In the genomic region with DNA sequence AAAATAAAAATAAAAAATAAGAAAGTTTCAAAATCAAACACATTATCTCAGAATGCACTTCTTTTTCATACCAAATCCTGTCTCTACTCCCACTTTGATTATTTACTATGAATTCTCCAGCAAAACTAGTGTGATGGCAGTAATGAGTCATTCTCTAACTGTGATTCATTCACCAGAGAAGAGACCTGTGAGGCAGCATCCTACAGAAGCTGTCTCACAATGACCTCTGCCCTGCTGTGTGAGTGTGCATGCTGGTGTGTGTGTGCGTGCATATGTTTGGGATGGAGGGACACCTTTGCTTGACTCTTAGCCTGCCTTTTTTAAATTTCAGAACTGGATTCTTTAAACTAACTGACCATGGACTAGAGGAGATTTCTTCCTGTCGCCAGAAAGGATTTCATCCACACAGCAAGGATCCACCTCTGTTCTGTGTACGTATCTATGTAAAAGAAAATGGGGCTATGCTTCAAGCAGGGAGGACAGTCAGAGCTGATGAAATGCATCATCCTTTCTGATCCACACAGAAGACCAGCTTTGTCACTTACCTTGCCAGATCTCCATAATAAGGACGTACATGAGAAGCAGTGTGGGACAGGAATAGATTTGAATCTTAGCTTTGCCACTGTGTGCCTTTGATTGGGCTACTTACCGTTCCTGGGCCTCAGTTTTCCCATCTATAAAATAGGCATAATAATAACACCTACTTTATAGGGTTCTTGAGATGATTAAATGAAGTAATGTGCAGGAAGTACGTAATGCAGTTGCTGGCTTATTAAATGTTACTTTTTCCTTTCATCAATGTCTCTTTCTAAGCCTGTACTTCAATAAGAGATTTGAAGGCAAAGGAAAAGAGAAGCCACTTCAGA, we compare ENCODE assay signal across 9 cellular contexts. TPM values are rescaled to one million over a fixed set of nuclear protein-coding genes. Genes with fewer than 3 reads are reported as not detected.
DNase-seq lines count a peak whose midpoint lies in the region; ATAC-seq, FAIRE-seq and TF ChIP-seq lines count a peak whose summit lies in the region.
"Had no signal": no experiment of that assay in that cellular context is flagged by ENCODE, and none has a peak within 500 bp of the region (broad histone marks: within the 10 kb centered on the region; RNA-seq: fewer than 3 reads in every experiment).

No MANE protein-coding gene starts in this region.

- no peak overlapping the region for H3K27ac Mint-ChIP-seq in osteocyte (ENCODE audit: unreplicated experiment)

- H3K4me2 ChIP-seq in SK-N-SH, result no peak overlapping the region

- H3F3A ChIP-seq in SK-N-SH (replicated peaks; ENCODE audit: insufficient read depth), result peaks cover 10% of the 10 kb centered on the region

- H3K4me1 Mint-ChIP-seq in osteocyte (ENCODE audit: unreplicated experiment), result peaks cover 6% of the 10 kb centered on the region
- H3K4me1 Mint-ChIP-seq: brain had no signal

- no peak for TF ChIP-seq POLR2A in heart left ventricle (IDR thresholded peaks at IDR 0.05)

- H3K27ac ChIP-seq in SK-N-SH (ENCODE audit: low read depth in 2 of 2, low read length in 1 of 2) (no peak overlapping the region), heart left ventricle (no peak overlapping the region)

- no peak overlapping the region for H3K4me3 Mint-ChIP-seq in osteocyte (ENCODE audit: unreplicated experiment)
- H3K4me3 Mint-ChIP-seq: brain had no signal

- intact Hi-C loops in heart left ventricle (cut with DNase I), result no loop called here
- intact Hi-C loops in Right ventricle myocardium inferior (cut with DNase I), result no loop called here

- H3K4me1 ChIP-seq in SK-N-SH (ENCODE audit: control insufficient read depth in 1 of 2, insufficient read depth in 2 of 2, low read depth in 1 of 2, low read length in 1 of 2) (peaks cover 0 to 4% of the 10 kb centered on the region in 2 experiments; a peak in 2 of 4 replicates), heart left ventricle (no peaks in the 10 kb centered on the region)

- 0 out of 2 replicates have a peak, but pooled peaks cover 4% of the 10 kb centered on the region for H4K20me1 ChIP-seq in SK-N-SH (ENCODE audit: insufficient read depth)

- H3K27me3 ChIP-seq in SK-N-SH (ENCODE audit: insufficient read depth) (no peaks in the 10 kb centered on the region), heart left ventricle (no peaks in the 10 kb centered on the region)

- POLR2A ChIA-PET in SK-N-SH (lab: Yijun Ruan, JAX), result no interaction called here

- no peaks in the 10 kb centered on the region for H3K27me3 Mint-ChIP-seq in osteocyte (ENCODE audit: unreplicated experiment)
- H3K27me3 Mint-ChIP-seq: brain had no signal

- H3K36me3 Mint-ChIP-seq in osteocyte (ENCODE audit: unreplicated experiment), result peaks cover 66% of the 10 kb centered on the region

- no peak overlapping the region for H2AFZ ChIP-seq in SK-N-SH (ENCODE audit: low read depth)

- no peak for ATAC-seq in heart left ventricle
- ATAC-seq in Right ventricle myocardium inferior, result no peak

- no peak overlapping the region for H3K9ac ChIP-seq in SK-N-SH

- TF ChIP-seq RAD21 in SK-N-SH (IDR thresholded peaks at IDR 0.05; ENCODE audit: low read length), result no peak

- no peaks in the 10 kb centered on the region for H3K9me3 ChIP-seq in SK-N-SH
- H3K9me3 ChIP-seq in heart left ventricle, result no peaks in the 10 kb centered on the region

- H3K9me3 Mint-ChIP-seq in osteocyte (ENCODE audit: unreplicated experiment), result no peaks in the 10 kb centered on the region
- H3K9me3 Mint-ChIP-seq: brain had no signal

- peak; percentile 18 for FAIRE-seq in GM19239 (lab: Jason Lieb, UNC)

- H3K4me3 ChIP-seq in SK-N-SH (ENCODE audit: low read depth in 2 of 2, low read length in 1 of 2) (no peak overlapping the region), choroid plexus epithelial cell (ENCODE audit: low read depth, low read length) (no peak overlapping the region), heart left ventricle (no peak overlapping the region)

- DNase-seq in GM19239 (ENCODE audit: insufficient read length, low spot score), result no peak
- no peak for DNase-seq in SK-N-SH
- peak; percentile 90 for DNase-seq in choroid plexus epithelial cell (ENCODE audit: low read depth)
- DNase-seq in stimulated activated CD4-positive, alpha-beta T cell treated with anti-CD3 and anti-CD28 coated beads, Interleukin-15, amount 100 ng/mL, for 48 hours (ENCODE audit: low read depth in 2 of 2), result peak; percentile 38 to 39
- no peak for DNase-seq in heart left ventricle
- DNase-seq in NCI-H446 treated with DMSO at 0.1 percent for 48 hours (lab: John Stamatoyannopoulos, UW), result no peak
- no peak for DNase-seq in Right ventricle myocardium inferior (ENCODE audit: missing footprints)
- no peak for DNase-seq in osteocyte (ENCODE audit: extremely low spot score, unreplicated experiment)

- TF ChIP-seq CTCF in SK-N-SH (IDR thresholded peaks at IDR 0.05) (no peak), choroid plexus epithelial cell (conservative IDR thresholded peaks at IDR 0.05; ENCODE audit: low read depth, low read length) (no peak), heart left ventricle (IDR thresholded peaks at IDR 0.05) (no peak), osteocyte (IDR thresholded peaks at IDR 0.05) (no peak)

- CTCF ChIA-PET in SK-N-SH (lab: Yijun Ruan, JAX), result interaction anchor here (1.1 to 1.9 kb wide), 2 partner anchors 288 to 292 kb away, joined by 3 to 6 read pairs; no protein-coding TSS in a partner anchor

- no peak; a peak in 1 of 4 replicates for TF ChIP-seq EP300 in SK-N-SH (IDR thresholded peaks at IDR 0.05; ENCODE audit: borderline replicate concordance in 1 of 2, low read depth in 1 of 2, low read length in 1 of 2)

- WGBS in SK-N-SH (ENCODE audit: low lambda C conversion rate), result 81% methylated on average over 6 of the region's 6 CpGs
- 92 to 97% (median 96%) methylated on average over 6 of the region's 6 CpGs for WGBS in heart left ventricle, 4 donors

- no peaks in the 10 kb centered on the region for H3K9me2 ChIP-seq in SK-N-SH

- H3K36me3 ChIP-seq in SK-N-SH (replicated peaks in 1 of 2; ENCODE audit: control insufficient read depth in 1 of 2, insufficient read depth in 2 of 2, low read length in 1 of 2) (peaks cover 56 to 82% of the 10 kb centered on the region in 2 experiments), heart left ventricle (peaks cover 2 to 98% (median 97%) of the 10 kb centered on the region in 9 donors)

- no peaks in the 10 kb centered on the region for H3K79me2 ChIP-seq in SK-N-SH (ENCODE audit: insufficient read depth)

TF ChIP-seq in SK-N-SH, 30 proteins besides CTCF, POLR2A, EP300 and RAD21:
- TF ChIP-seq, protein P1, sequence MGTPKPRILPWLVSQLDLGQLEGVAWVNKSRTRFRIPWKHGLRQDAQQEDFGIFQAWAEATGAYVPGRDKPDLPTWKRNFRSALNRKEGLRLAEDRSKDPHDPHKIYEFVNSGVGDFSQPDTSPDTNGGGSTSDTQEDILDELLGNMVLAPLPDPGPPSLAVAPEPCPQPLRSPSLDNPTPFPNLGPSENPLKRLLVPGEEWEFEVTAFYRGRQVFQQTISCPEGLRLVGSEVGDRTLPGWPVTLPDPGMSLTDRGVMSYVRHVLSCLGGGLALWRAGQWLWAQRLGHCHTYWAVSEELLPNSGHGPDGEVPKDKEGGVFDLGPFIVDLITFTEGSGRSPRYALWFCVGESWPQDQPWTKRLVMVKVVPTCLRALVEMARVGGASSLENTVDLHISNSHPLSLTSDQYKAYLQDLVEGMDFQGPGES (IDR thresholded peaks at IDR 0.05; ENCODE audit: low read depth, low read length), result no peak
- 0 out of 2 replicates have a peak, but pooled peaks have one; percentile 46 for TF ChIP-seq RXRA (IDR thresholded peaks at IDR 0.05; ENCODE audit: borderline replicate concordance, low read depth)
- TF ChIP-seq NRF1 (IDR thresholded peaks at IDR 0.05; ENCODE audit: low read depth, low read length), result no peak
- TF ChIP-seq EZH2phosphoT487 (IDR thresholded peaks at IDR 0.05; ENCODE audit: borderline replicate concordance, low read depth), result no peak
- 0 out of 2 replicates have a peak, but pooled peaks have one; percentile 35 for TF ChIP-seq SIN3A (IDR thresholded peaks at IDR 0.05; ENCODE audit: borderline replicate concordance, low read depth, low read length)
- TF ChIP-seq PBX3 (IDR thresholded peaks at IDR 0.05), result 0 out of 2 replicates have a peak, but pooled peaks have one; percentile 5
- peak; percentile 53; the same call in 1 of the 2 replicates for TF ChIP-seq TCF12 (IDR thresholded peaks at IDR 0.05)
- TF ChIP-seq, protein P2, sequence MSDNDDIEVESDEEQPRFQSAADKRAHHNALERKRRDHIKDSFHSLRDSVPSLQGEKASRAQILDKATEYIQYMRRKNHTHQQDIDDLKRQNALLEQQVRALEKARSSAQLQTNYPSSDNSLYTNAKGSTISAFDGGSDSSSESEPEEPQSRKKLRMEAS (IDR thresholded peaks at IDR 0.05; ENCODE audit: low read depth), result peak; percentile 41; the same call in 1 of the 2 replicates
- TF ChIP-seq FOSL2 (IDR thresholded peaks at IDR 0.05; ENCODE audit: borderline replicate concordance, low read depth), result peak; percentile 94
- peak; percentile 81 for TF ChIP-seq JUND (IDR thresholded peaks at IDR 0.05)
- no peak for TF ChIP-seq NFIC (IDR thresholded peaks at IDR 0.05; ENCODE audit: borderline replicate concordance)

RNA-seq across cellular contexts. Expression of gene STAMBP, which starts 31.2 kb away (rescaled TPM):
- polyA plus RNA-seq in SK-N-SH (2012; rRNA removed) (42.2 and 54.5 TPM in 2 replicates), heart left ventricle (10 to 100 TPM; 13.2 to 29.2 TPM)
- polyA plus RNA-seq in SK-N-SH (2012; cell fraction: cytosol; rRNA removed), result 49.8 and 49.9 TPM in 2 replicates
- polyA plus RNA-seq in SK-N-SH (2012; cell fraction: nucleus; rRNA removed), result 31.1 and 49.5 TPM in 2 replicates
- total RNA-seq in heart left ventricle (10 to 100 TPM; 27.2 to 38.0 (median 34.4) TPM), Right ventricle myocardium inferior (27.8 TPM), osteocyte (34.6 and 39.1 TPM in 2 replicates)

RNA-seq across cellular contexts. Expression of gene ACTG2, which starts 32.9 kb away (rescaled TPM):
- polyA plus RNA-seq in SK-N-SH (2012; rRNA removed) (0.10 and 0.25 TPM in 2 replicates), heart left ventricle (1 to 10 TPM; 4.2 to 4.4 TPM)
- polyA plus RNA-seq in SK-N-SH (2012; cell fraction: cytosol; rRNA removed), result 0.09 and 0.17 TPM in 2 replicates
- 0.18 and 0.26 TPM in 2 replicates for polyA plus RNA-seq in SK-N-SH (2012; cell fraction: nucleus; rRNA removed)
- total RNA-seq in heart left ventricle (10 to 100 TPM in 1 of 9 donors, 1 to 10 TPM in 8; 1.3 to 10.5 (median 3.1) TPM), Right ventricle myocardium inferior (1.9 TPM), osteocyte (190 and 191 TPM in 2 replicates)

Comparison
In these comparisons a context has a peak if more than half of its experiments do, and no peak if none do; other contexts are left out.
1. DNase-seq: peak in choroid plexus epithelial cell (single experiment) and stimulated activated CD4-positive, alpha-beta T cell treated with anti-CD3 and anti-CD28 coated beads, Interleukin-15, amount 100 ng/mL, for 48 hours (2 of 2); none in GM19239 (single experiment), SK-N-SH (single experiment), heart left ventricle (0 of 5), NCI-H446 treated with DMSO at 0.1 percent for 48 hours (single experiment), Right ventricle myocardium inferior (single experiment) and osteocyte (single experiment).
2. RNA of gene ACTG2, which starts 32.9 kb away (total RNA-seq): 190 to 191 TPM in osteocyte; 1.3 to 10.5 TPM in heart left ventricle and 1.9 TPM in Right ventricle myocardium inferior (single experiment); every median in the first group is over 10 times any median in the second.